8 cellular contexts compared by ENCODE assay signal in the genomic region with DNA sequence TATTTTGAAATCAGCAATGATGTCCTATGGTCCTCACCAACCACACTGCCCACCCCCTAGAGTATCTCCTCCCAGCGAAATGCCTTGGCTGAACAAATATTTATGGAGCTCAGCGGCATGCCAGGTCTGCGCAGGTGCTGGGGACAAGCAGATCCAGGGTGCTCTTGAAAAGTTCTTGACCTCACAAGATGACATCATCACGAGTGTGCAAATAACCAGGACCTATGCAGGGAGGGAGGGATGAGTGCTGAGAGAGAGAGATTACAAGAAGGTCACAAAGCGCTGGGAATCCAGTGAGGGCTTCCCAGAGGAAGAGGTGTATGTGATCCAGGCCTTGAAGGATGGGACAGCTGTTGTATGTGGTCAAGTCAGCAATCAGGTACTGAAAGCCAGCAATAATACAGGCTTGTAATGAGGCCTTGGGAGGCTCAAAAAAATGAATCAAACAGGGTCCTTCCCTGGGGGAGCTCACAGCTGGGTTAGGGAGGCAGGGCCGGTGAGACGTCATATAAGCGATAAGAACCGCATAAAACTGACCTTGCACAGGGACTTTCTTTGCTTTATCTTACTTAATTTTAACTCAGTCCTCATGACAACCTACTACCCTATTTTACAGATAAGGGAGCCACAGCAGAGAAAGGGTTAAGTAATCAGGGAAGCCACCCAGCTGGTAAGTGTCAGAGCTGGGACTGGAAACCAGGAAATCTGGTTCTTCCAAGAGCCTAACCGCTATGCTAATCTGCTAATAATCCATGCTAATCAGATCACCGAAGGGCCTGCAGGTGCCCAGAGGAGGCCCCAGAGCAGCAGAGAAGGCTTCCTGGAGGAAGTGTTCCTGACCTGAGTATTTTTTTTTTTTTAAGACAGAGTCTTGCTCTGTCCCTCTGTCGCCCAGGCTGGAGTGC. TPM values are rescaled to one million over a fixed set of nuclear protein-coding genes. Genes with fewer than 3 reads are reported as not detected.
DNase-seq lines count a peak whose midpoint lies in the region; ATAC-seq and TF ChIP-seq lines count a peak whose summit lies in the region.

No MANE protein-coding gene starts in this region.

- H3K36me3 ChIP-seq in CD4-positive, alpha-beta memory T cell (ENCODE audit: insufficient read depth, low read length), result no peaks in the 10 kb centered on the region
- H3K36me3 ChIP-seq in Loucy (ENCODE audit: insufficient read depth, low read length) (no peaks in the 10 kb centered on the region), mesendoderm (ENCODE audit: control insufficient read depth, insufficient read depth, low read length) (no peaks in the 10 kb centered on the region)

- H3K9ac ChIP-seq in Loucy (ENCODE audit: low read depth, low read length, poor library complexity, severe bottlenecking) (peak overlapping the region; percentile 80), mesendoderm (ENCODE audit: low read length) (peak overlapping the region; percentile 47)

- POLR2A ChIA-PET in CD4-positive, alpha-beta memory T cell (lab: Charles Lee; ENCODE audit: partially characterized antibody), result interaction anchor here (0.8 to 6.6 kb wide), 3 partner anchors 8 to 68 kb away, joined by 3 to 113 read pairs (median 50); a partner anchor contains a TSS

- ATAC-seq in GM19452 (IDR thresholded peaks at IDR 0.05; ENCODE audit: unreplicated experiment), result no peak
- ATAC-seq in HG02678 (IDR thresholded peaks at IDR 0.05; ENCODE audit: unreplicated experiment), result no peak

- no peak for DNase-seq in CD4-positive, alpha-beta memory T cell
- no peak for DNase-seq in activated T-helper 2 cell treated with anti-CD3 and anti-CD28 coated beads, Interferon-gamma antibody, Interleukin-2, Interleukin-4, amounts not matched to agents 10 μg/mL and 5 μg/mL and 100 μg/mL, durations not matched to agents 14 hours and 24 hours and 36 hours (ENCODE audit: low spot score)
- peak; percentile 96 for DNase-seq in mesendoderm
- DNase-seq in NCI-H2171 (lab: John Stamatoyannopoulos, UW), result no peak
- DNase-seq in activated gamma-delta T cell treated with Interleukin-2 at 50 U/mL for 16 hours, result no peak

- no peak for TF ChIP-seq CTCF in Loucy (conservative IDR thresholded peaks at IDR 0.05; ENCODE audit: low read length)

- peak overlapping the region in 2 of 8 donors; percentile 13 to 31 for H3K4me3 Mint-ChIP-seq in CD4-positive, alpha-beta memory T cell
- H3K4me3 Mint-ChIP-seq in activated T-helper 2 cell treated with anti-CD3 and anti-CD28 coated beads, Interferon-gamma antibody, Interleukin-2, Interleukin-4, amounts not matched to agents 10 μg/mL and 5 μg/mL and 100 μg/mL, durations not matched to agents 14 hours and 24 hours and 36 hours (ENCODE audit: low read depth), result no peak overlapping the region

- no peaks in the 10 kb centered on the region for H3F3A ChIP-seq in Loucy (ENCODE audit: low read depth)

- peak overlapping the region; percentile 20 for H3K18ac ChIP-seq in mesendoderm (ENCODE audit: low read length)

- intact Hi-C loops in CD4-positive, alpha-beta memory T cell (cut with micrococcal nuclease), result no loop called here
- intact Hi-C loops in activated T-helper 2 cell treated with anti-CD3 and anti-CD28 coated beads, Interferon-gamma antibody, Interleukin-2, Interleukin-4, amounts not matched to agents 10 μg/mL and 5 μg/mL and 100 μg/mL, durations not matched to agents 14 hours and 24 hours and 36 hours (cut with micrococcal nuclease), result no loop called here

- peaks cover 98% of the 10 kb centered on the region for H3K4me1 ChIP-seq in CD4-positive, alpha-beta memory T cell (ENCODE audit: insufficient read depth, low read length)
- H3K4me1 ChIP-seq in Loucy (ENCODE audit: insufficient read depth, low read length, poor library complexity, severe bottlenecking) (peaks cover 95% of the 10 kb centered on the region), mesendoderm (ENCODE audit: control insufficient read depth, low read depth, low read length) (peaks cover 58% of the 10 kb centered on the region)

- no peaks in the 10 kb centered on the region for H3K9me2 ChIP-seq in Loucy (replicated peaks; ENCODE audit: low read depth, low read length)

- peak overlapping the region; percentile 24 for H3K4ac ChIP-seq in mesendoderm (ENCODE audit: low read depth, low read length)

- H3K27ac Mint-ChIP-seq in CD4-positive, alpha-beta memory T cell, result peak overlapping the region; percentile 63 to 93 (median 90)
- H3K27ac Mint-ChIP-seq in activated T-helper 2 cell treated with anti-CD3 and anti-CD28 coated beads, Interferon-gamma antibody, Interleukin-2, Interleukin-4, amounts not matched to agents 10 μg/mL and 5 μg/mL and 100 μg/mL, durations not matched to agents 14 hours and 24 hours and 36 hours, result peak overlapping the region; percentile 12

- H4K8ac ChIP-seq in mesendoderm (ENCODE audit: low read depth, low read length), result no peak overlapping the region

- H3K36me3 Mint-ChIP-seq in CD4-positive, alpha-beta memory T cell, result peaks cover 0 to 4% of the 10 kb centered on the region in 2 donors
- no peaks in the 10 kb centered on the region for H3K36me3 Mint-ChIP-seq in activated T-helper 2 cell treated with anti-CD3 and anti-CD28 coated beads, Interferon-gamma antibody, Interleukin-2, Interleukin-4, amounts not matched to agents 10 μg/mL and 5 μg/mL and 100 μg/mL, durations not matched to agents 14 hours and 24 hours and 36 hours (ENCODE audit: low read depth)

- no peak overlapping the region for H3K27ac ChIP-seq in CD4-positive, alpha-beta memory T cell (ENCODE audit: low read depth, low read length)
- H3K27ac ChIP-seq in mesendoderm (ENCODE audit: low read depth, low read length), result peak overlapping the region; percentile 70

- H4K5ac ChIP-seq in mesendoderm (ENCODE audit: low read length), result no peak overlapping the region

- no peaks in the 10 kb centered on the region for H3K9me3 ChIP-seq in CD4-positive, alpha-beta memory T cell (ENCODE audit: control insufficient read depth in 1 of 2, low read length in 2 of 2)
- no peaks in the 10 kb centered on the region for H3K9me3 ChIP-seq in Loucy (ENCODE audit: insufficient read depth, low read depth, low read length)

- H3K4me2 ChIP-seq in Loucy (ENCODE audit: low read depth, low read length, poor library complexity, severe bottlenecking) (peak overlapping the region; percentile 84), mesendoderm (ENCODE audit: low read length) (no peak overlapping the region)

- H3K79me2 ChIP-seq in Loucy (ENCODE audit: insufficient read depth, low read length) (peaks cover 97% of the 10 kb centered on the region), mesendoderm (ENCODE audit: control insufficient read depth, insufficient read depth, low read length) (peaks cover 78% of the 10 kb centered on the region)

- H2BK120ac ChIP-seq in mesendoderm (ENCODE audit: low read depth, low read length), result no peak overlapping the region

- peak overlapping the region; percentile 71 for H3K56ac ChIP-seq in mesendoderm (ENCODE audit: low read length)

- H3K9me3 Mint-ChIP-seq in CD4-positive, alpha-beta memory T cell, result no peaks in the 10 kb centered on the region
- H3K9me3 Mint-ChIP-seq in activated T-helper 2 cell treated with anti-CD3 and anti-CD28 coated beads, Interferon-gamma antibody, Interleukin-2, Interleukin-4, amounts not matched to agents 10 μg/mL and 5 μg/mL and 100 μg/mL, durations not matched to agents 14 hours and 24 hours and 36 hours, result no peaks in the 10 kb centered on the region

- peaks cover 27% of the 10 kb centered on the region for H4K20me1 ChIP-seq in Loucy (ENCODE audit: insufficient read depth, low read length, poor library complexity, severe bottlenecking)

- CTCF ChIA-PET in CD4-positive, alpha-beta memory T cell (lab: Charles Lee; ENCODE audit: partially characterized antibody), result interaction anchor here (0.6 to 5.0 kb wide), 6 partner anchors 8 to 18 kb away, joined by 3 to 42 read pairs (median 4); a partner anchor contains a TSS

- WGBS in mesendoderm (ENCODE audit: extremely low coverage, insufficient coverage, low lambda C conversion rate), result no CpG with 5 or more reads among the region's 12 CpGs

- no peaks in the 10 kb centered on the region for H3K27me3 Mint-ChIP-seq in CD4-positive, alpha-beta memory T cell
- no peaks in the 10 kb centered on the region for H3K27me3 Mint-ChIP-seq in activated T-helper 2 cell treated with anti-CD3 and anti-CD28 coated beads, Interferon-gamma antibody, Interleukin-2, Interleukin-4, amounts not matched to agents 10 μg/mL and 5 μg/mL and 100 μg/mL, durations not matched to agents 14 hours and 24 hours and 36 hours (ENCODE audit: low read depth)

- no peak overlapping the region for H3K4me3 ChIP-seq in CD4-positive, alpha-beta memory T cell (ENCODE audit: low read length in 2 of 2)
- H3K4me3 ChIP-seq in Loucy (ENCODE audit: low read length, poor library complexity, severe bottlenecking) (peak overlapping the region; percentile 7), mesendoderm (ENCODE audit: low read length) (no peak overlapping the region)

- H2AK5ac ChIP-seq in mesendoderm (ENCODE audit: low read length), result peak overlapping the region; percentile 85

- peak overlapping the region; percentile 65 for H2BK5ac ChIP-seq in mesendoderm (ENCODE audit: low read length)

- H3K4me1 Mint-ChIP-seq in CD4-positive, alpha-beta memory T cell, result peaks cover 56 to 100% (median 81%) of the 10 kb centered on the region in 4 donors
- peaks cover 64% of the 10 kb centered on the region for H3K4me1 Mint-ChIP-seq in activated T-helper 2 cell treated with anti-CD3 and anti-CD28 coated beads, Interferon-gamma antibody, Interleukin-2, Interleukin-4, amounts not matched to agents 10 μg/mL and 5 μg/mL and 100 μg/mL, durations not matched to agents 14 hours and 24 hours and 36 hours (ENCODE audit: low read depth)

- no peak overlapping the region for H3K23ac ChIP-seq in mesendoderm (ENCODE audit: low read length)

- no peak overlapping the region for H2BK15ac ChIP-seq in mesendoderm (replicated peaks; ENCODE audit: low read depth)

- H3K79me1 ChIP-seq in mesendoderm (ENCODE audit: low read length), result peaks cover 52% of the 10 kb centered on the region

- H3K27me3 ChIP-seq in CD4-positive, alpha-beta memory T cell (ENCODE audit: insufficient read depth, low read length), result no peaks in the 10 kb centered on the region
- no peaks in the 10 kb centered on the region for H3K27me3 ChIP-seq in Loucy (ENCODE audit: insufficient read depth, low read length, poor library complexity, severe bottlenecking)
- H3K27me3 ChIP-seq in mesendoderm (ENCODE audit: insufficient read depth, low read length, poor library complexity), result no peaks in the 10 kb centered on the region

- no peak overlapping the region for H2AFZ ChIP-seq in Loucy (ENCODE audit: low read length)

RNA-seq across cellular contexts. Expression of a gene that starts 8.2 kb away (rescaled TPM):
- 10 to 100 TPM; 45.0 to 47.5 TPM for total RNA-seq in CD4-positive, alpha-beta memory T cell
- 1 to 10 TPM; 6.6 to 7.9 TPM for polyA plus RNA-seq in CD4-positive, alpha-beta memory T cell
- 15.1 and 19.3 TPM in 2 replicates for total RNA-seq in activated T-helper 2 cell treated with anti-CD3 and anti-CD28 coated beads, Interferon-gamma antibody, Interleukin-2, Interleukin-4, amounts not matched to agents 10 μg/mL and 5 μg/mL and 100 μg/mL, durations not matched to agents 14 hours and 24 hours and 36 hours
- 42.6 TPM for polyA plus RNA-seq in mesendoderm (2013, experiment 1 of 2)
- 43.2 TPM for polyA plus RNA-seq in mesendoderm (2013, experiment 2 of 2)

RNA-seq across cellular contexts. Expression of a gene that starts 56.1 kb away (rescaled TPM):
- total RNA-seq in CD4-positive, alpha-beta memory T cell, result 1,000 to 10,000 TPM; 4,846 to 5,053 TPM
- 1,000 to 10,000 TPM; 5,445 to 5,812 TPM for polyA plus RNA-seq in CD4-positive, alpha-beta memory T cell
- 3,460 and 3,552 TPM in 2 replicates for total RNA-seq in activated T-helper 2 cell treated with anti-CD3 and anti-CD28 coated beads, Interferon-gamma antibody, Interleukin-2, Interleukin-4, amounts not matched to agents 10 μg/mL and 5 μg/mL and 100 μg/mL, durations not matched to agents 14 hours and 24 hours and 36 hours
- 6,635 TPM for polyA plus RNA-seq in mesendoderm (2013, experiment 1 of 2)
- 6,755 TPM for polyA plus RNA-seq in mesendoderm (2013, experiment 2 of 2)
